ENCODE assay signal across 9 cellular contexts in genomic region chr3:52278510-52279069, GRCh38. TPM values are rescaled to one million over a fixed set of nuclear protein-coding genes. Genes with fewer than 3 reads are reported as not detected.
DNase-seq lines count a peak whose midpoint lies in the region; ATAC-seq, FAIRE-seq and TF ChIP-seq lines count a peak whose summit lies in the region.
"Had no signal": no experiment of that assay in that cellular context is flagged by ENCODE, and none has a peak within 500 bp of the region (broad histone marks: within the 10 kb centered on the region; RNA-seq: fewer than 3 reads in every experiment).

A gene with protein sequence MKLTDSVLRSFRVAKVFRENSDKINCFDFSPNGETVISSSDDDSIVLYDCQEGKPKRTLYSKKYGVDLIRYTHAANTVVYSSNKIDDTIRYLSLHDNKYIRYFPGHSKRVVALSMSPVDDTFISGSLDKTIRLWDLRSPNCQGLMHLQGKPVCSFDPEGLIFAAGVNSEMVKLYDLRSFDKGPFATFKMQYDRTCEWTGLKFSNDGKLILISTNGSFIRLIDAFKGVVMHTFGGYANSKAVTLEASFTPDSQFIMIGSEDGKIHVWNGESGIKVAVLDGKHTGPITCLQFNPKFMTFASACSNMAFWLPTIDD (minus strand): TSS chr3:52278649. CDS start chr3:52278361, 288 bp downstream.

- H3K9ac ChIP-seq in keratinocyte (ENCODE audit: control insufficient read depth, extremely low read depth, insufficient read depth, low read length) = peak within 1 kb of the TSS; percentile 98

- DNase-seq in AG10803 (ENCODE audit: low read depth) (peak; percentile 92), NCI-H345 treated with DMSO at 0.1 percent for 48 hours (lab: John Stamatoyannopoulos, UW; ENCODE audit: unreplicated experiment) (peak; percentile 58), keratinocyte (ENCODE audit: low read depth, low spot score) (peak; percentile 54)
- DNase-seq in activated CD4-positive, CD25-positive, alpha-beta regulatory T cell treated with anti-CD3 and anti-CD28 coated beads, Interleukin-2, amount 50 U/mL, for 16 hours (ENCODE audit: low read depth, low spot score) = peak; percentile 91
- peak; percentile 94 for DNase-seq in central memory CD4-positive, alpha-beta T cell
- DNase-seq in stimulated activated CD4-positive, alpha-beta T cell treated with anti-CD3 and anti-CD28 coated beads, Interleukin-15, amount 100 ng/mL, for 1 hour (ENCODE audit: low read depth in 1 of 2, low spot score in 1 of 2) = peak; percentile 95 to 99

- H3K27me3 ChIP-seq in keratinocyte (ENCODE audit: control insufficient read depth, extremely low read depth, insufficient read depth, low read length) = no peaks in the 10 kb centered on the region

- peaks cover 19% of the 10 kb centered on the region for H3K4me1 ChIP-seq in keratinocyte (ENCODE audit: control insufficient read depth, extremely low read depth, insufficient read depth, low read length)

- H3K4me3 ChIP-seq in AG10803 (ENCODE audit: low read length) (peak within 1 kb of the TSS; percentile 97), keratinocyte (ENCODE audit: control insufficient read depth in 2 of 3, extremely low read depth in 1 of 3, insufficient read depth in 2 of 3, low read depth in 1 of 3, low read length in 3 of 3) (peak within 1 kb of the TSS; percentile 80 to 95 (median 86))

- TF ChIP-seq CTCF in AG10803 (conservative IDR thresholded peaks at IDR 0.05; ENCODE audit: low read length) (peak; percentile 51), keratinocyte (optimal IDR thresholded peaks at IDR 0.05 in 1 of 3, IDR thresholded peaks at IDR 0.05 in 1 of 3, conservative IDR thresholded peaks at IDR 0.05 in 1 of 3; ENCODE audit: extremely low read depth in 1 of 3, insufficient read depth in 2 of 3, low read length in 3 of 3) (peak; percentile 44 to 57 (median 44))

- no peaks in the 10 kb centered on the region for H3K9me3 ChIP-seq in keratinocyte (ENCODE audit: control insufficient read depth, low read depth, low read length)

- peak; percentile 88 for ATAC-seq in GM19023 (IDR thresholded peaks at IDR 0.05; ENCODE audit: unreplicated experiment)
- ATAC-seq in HG03280 (IDR thresholded peaks at IDR 0.05; ENCODE audit: unreplicated experiment) = peak; percentile 87

- dilution Hi-C loops in keratinocyte (cut with MboI; ENCODE audit: extremely low pct_ligation_motif_present, low sequenced_read_pairs) = no loop called here

- H3K36me3 ChIP-seq in keratinocyte (ENCODE audit: control insufficient read depth in 2 of 2, extremely low read depth in 1 of 2, insufficient read depth in 2 of 2, low read length in 2 of 2) = peaks cover 1 to 11% of the 10 kb centered on the region in 2 experiments

- H3K27ac ChIP-seq in keratinocyte (ENCODE audit: control insufficient read depth, insufficient read depth, low read length) = peak within 1 kb of the TSS; percentile 93

- H2AFZ ChIP-seq in keratinocyte (ENCODE audit: control insufficient read depth, low read length) = peak within 1 kb of the TSS; percentile 93

- peaks cover 46% of the 10 kb centered on the region for H3K79me2 ChIP-seq in keratinocyte (ENCODE audit: control insufficient read depth, insufficient read depth, low read length)

- peak within 1 kb of the TSS; percentile 98 for H3K4me2 ChIP-seq in keratinocyte (ENCODE audit: control insufficient read depth, extremely low read depth, insufficient read depth, low read depth, low read length)

- no peaks in the 10 kb centered on the region for H3K9me1 ChIP-seq in keratinocyte (ENCODE audit: control insufficient read depth, extremely low read depth, insufficient read depth, low read length)

- peaks cover 2% of the 10 kb centered on the region for H4K20me1 ChIP-seq in keratinocyte (ENCODE audit: control insufficient read depth, extremely low read depth, insufficient read depth, low read length)

- no peak for FAIRE-seq in keratinocyte (lab: Jason Lieb, UNC)
- FAIRE-seq: endometrium had no signal

RNA-seq across cellular contexts. Expression of the gene that starts here (rescaled TPM):
- 53.1 to 75.1 TPM (median 74.4 TPM) in 3 replicates for polyA plus RNA-seq in keratinocyte
- 21.7 TPM for polyA plus RNA-seq in keratinocyte (2011; ENCODE audit: low read depth)
- 41.5 and 63.2 TPM in 2 replicates for polyA plus RNA-seq in keratinocyte (2011; cell fraction: cytosol; rRNA removed)
- polyA plus RNA-seq in keratinocyte (2011; cell fraction: nucleus; rRNA removed) = 44.9 and 48.6 TPM in 2 replicates
- polyA plus RNA-seq in keratinocyte (2012; ENCODE audit: low replicate concordance) = 36.5 and 62.0 TPM in 2 replicates
- polyA minus RNA-seq in keratinocyte = 44.0 to 86.1 TPM (median 63.8 TPM) in 3 replicates
- 39.5 TPM for polyA minus RNA-seq in keratinocyte (2011; cell fraction: cytosol; rRNA and poly(A)+ RNA removed)
- polyA minus RNA-seq in keratinocyte (2011; cell fraction: nucleus; rRNA and poly(A)+ RNA removed) = 28.3 and 53.8 TPM in 2 replicates

Comparison
In these comparisons a context has a peak if more than half of its experiments do, and no peak if none do; other contexts are left out.
1. Peak in every context shown above with its lines: DNase-seq, ATAC-seq, H3K4me3 ChIP-seq and H3K27ac ChIP-seq.